ENCODE assay signal across 22 cellular contexts in genomic region chr10:79234391-79235318, GRCh38.
DNase-seq lines count a peak whose midpoint lies in the region; ATAC-seq, FAIRE-seq and TF ChIP-seq lines count a peak whose summit lies in the region.
"Had no signal": no experiment of that assay in that cellular context is flagged by ENCODE, and none has a peak within 500 bp of the region (broad histone marks: within the 10 kb centered on the region; RNA-seq: fewer than 3 reads in every experiment).

No MANE protein-coding gene starts in this region.

- 91 to 93% methylated on average over 9 of the region's 9 CpGs for WGBS in sigmoid colon, 2 donors

- no peak overlapping the region for H3K4me3 Mint-ChIP-seq in activated T-helper 17 cell treated with anti-CD3 and anti-CD28 coated beads, Interleukin-2, amount 50 U/mL, for 72 hours
- H3K4me3 Mint-ChIP-seq in osteocyte (ENCODE audit: unreplicated experiment), result no peak overlapping the region
- H3K4me3 Mint-ChIP-seq in activated CD4-positive, alpha-beta memory T cell treated with anti-CD3 and anti-CD28 coated beads for 36 hours, result no peak overlapping the region
- H3K4me3 Mint-ChIP-seq: activated CD4-positive, alpha-beta T cell treated with anti-CD3 and anti-CD28 coated beads, Interleukin-2, amount 10 ng/mL, durations not matched to agents 24 days and 14 days; naive thymus-derived CD8-positive, alpha-beta T cell; type B pancreatic cell had no signal

- no peaks in the 10 kb centered on the region for H3K36me3 Mint-ChIP-seq in activated T-helper 17 cell treated with anti-CD3 and anti-CD28 coated beads, Interleukin-2, amount 50 U/mL, for 72 hours (ENCODE audit: low read depth)
- peaks cover 18% of the 10 kb centered on the region for H3K36me3 Mint-ChIP-seq in osteocyte (ENCODE audit: unreplicated experiment)
- no peaks in the 10 kb centered on the region for H3K36me3 Mint-ChIP-seq in activated CD4-positive, alpha-beta memory T cell treated with anti-CD3 and anti-CD28 coated beads for 36 hours

- peaks cover 17% of the 10 kb centered on the region for H3K4me1 Mint-ChIP-seq in activated T-helper 17 cell treated with anti-CD3 and anti-CD28 coated beads, Interleukin-2, amount 50 U/mL, for 72 hours
- peaks cover 43% of the 10 kb centered on the region for H3K4me1 Mint-ChIP-seq in osteocyte (ENCODE audit: unreplicated experiment)
- H3K4me1 Mint-ChIP-seq in activated CD4-positive, alpha-beta memory T cell treated with anti-CD3 and anti-CD28 coated beads for 36 hours (ENCODE audit: low read depth), result peaks cover 4% of the 10 kb centered on the region

- H3K4me1 ChIP-seq in sigmoid colon, result peaks cover 0 to 82% (median 78%) of the 10 kb centered on the region in 4 donors

- TF ChIP-seq CTCF in GM12873 (IDR thresholded peaks at IDR 0.05; ENCODE audit: insufficient read depth, low read depth, low read length, missing control alignments) (peak; percentile 10), fibroblast of pulmonary artery (IDR thresholded peaks at IDR 0.05; ENCODE audit: low read length, missing control alignments) (no peak), sigmoid colon (IDR thresholded peaks at IDR 0.05) (no peak), osteocyte (IDR thresholded peaks at IDR 0.05) (no peak)

- H3K36me3 ChIP-seq in sigmoid colon, result peaks cover 0 to 14% (median 3%) of the 10 kb centered on the region in 4 donors
- H3K36me3 ChIP-seq: gastrocnemius medialis, HAP-1 had no signal

- CTCF ChIA-PET in activated CD4-positive, alpha-beta memory T cell treated with anti-CD3 and anti-CD28 coated beads for 36 hours (lab: Charles Lee), result no interaction called here

- no peak for TF ChIP-seq POLR2A in sigmoid colon (IDR thresholded peaks at IDR 0.05)

- ATAC-seq in activated T-helper 17 cell treated with anti-CD3 and anti-CD28 coated beads, Interleukin-2, amount 50 U/mL, for 72 hours (replicated peaks), result no peak
- no peak for ATAC-seq in HG02852 (IDR thresholded peaks at IDR 0.05; ENCODE audit: unreplicated experiment)
- ATAC-seq: gastrocnemius medialis; naive thymus-derived CD8-positive, alpha-beta T cell had no signal

- H3K27me3 Mint-ChIP-seq in activated T-helper 17 cell treated with anti-CD3 and anti-CD28 coated beads, Interleukin-2, amount 50 U/mL, for 72 hours, result no peaks in the 10 kb centered on the region
- no peaks in the 10 kb centered on the region for H3K27me3 Mint-ChIP-seq in osteocyte (ENCODE audit: unreplicated experiment)
- H3K27me3 Mint-ChIP-seq in activated CD4-positive, alpha-beta memory T cell treated with anti-CD3 and anti-CD28 coated beads for 36 hours, result no peaks in the 10 kb centered on the region
- H3K27me3 Mint-ChIP-seq: activated CD4-positive, alpha-beta T cell treated with anti-CD3 and anti-CD28 coated beads, Interleukin-2, amount 10 ng/mL, durations not matched to agents 24 days and 14 days; naive thymus-derived CD8-positive, alpha-beta T cell; type B pancreatic cell had no signal

- POLR2A ChIA-PET in activated CD4-positive, alpha-beta memory T cell treated with anti-CD3 and anti-CD28 coated beads for 36 hours (lab: Charles Lee), result no interaction called here

- no peak for TF ChIP-seq EP300 in sigmoid colon (IDR thresholded peaks at IDR 0.05)

- H3K27ac Mint-ChIP-seq in activated T-helper 17 cell treated with anti-CD3 and anti-CD28 coated beads, Interleukin-2, amount 50 U/mL, for 72 hours, result peak overlapping the region; percentile 73
- H3K27ac Mint-ChIP-seq in osteocyte (ENCODE audit: unreplicated experiment), result no peak overlapping the region
- no peak overlapping the region for H3K27ac Mint-ChIP-seq in activated CD4-positive, alpha-beta memory T cell treated with anti-CD3 and anti-CD28 coated beads for 36 hours
- H3K27ac Mint-ChIP-seq: activated CD4-positive, alpha-beta T cell treated with anti-CD3 and anti-CD28 coated beads, Interleukin-2, amount 10 ng/mL, durations not matched to agents 24 days and 14 days had no signal

- H3K9me3 Mint-ChIP-seq in activated T-helper 17 cell treated with anti-CD3 and anti-CD28 coated beads, Interleukin-2, amount 50 U/mL, for 72 hours, result no peaks in the 10 kb centered on the region
- H3K9me3 Mint-ChIP-seq in osteocyte (ENCODE audit: unreplicated experiment), result no peaks in the 10 kb centered on the region
- no peaks in the 10 kb centered on the region for H3K9me3 Mint-ChIP-seq in activated CD4-positive, alpha-beta memory T cell treated with anti-CD3 and anti-CD28 coated beads for 36 hours
- H3K9me3 Mint-ChIP-seq: activated CD4-positive, alpha-beta T cell treated with anti-CD3 and anti-CD28 coated beads, Interleukin-2, amount 10 ng/mL, durations not matched to agents 24 days and 14 days; naive thymus-derived CD8-positive, alpha-beta T cell; type B pancreatic cell had no signal

- peak overlapping the region in 3 of 4 donors; percentile 93 to 98 (median 95) for H3K27ac ChIP-seq in sigmoid colon
- H3K27ac ChIP-seq: gastrocnemius medialis had no signal

- intact Hi-C loops in sigmoid colon (cut with DNase I), result no loop called here
- intact Hi-C loops in activated CD4-positive, alpha-beta memory T cell treated with anti-CD3 and anti-CD28 coated beads for 36 hours (cut with micrococcal nuclease), result no loop called here

- DNase-seq in fibroblast of pulmonary artery (ENCODE audit: low read depth) (peak; percentile 40), sigmoid colon (no peak), osteocyte (ENCODE audit: extremely low spot score, unreplicated experiment) (no peak), urothelium cell line (ENCODE audit: low spot score) (no peak)
- DNase-seq in activated CD4-positive, alpha-beta memory T cell treated with anti-CD3 and anti-CD28 coated beads for 36 hours, result no peak
- DNase-seq: activated CD4-positive, alpha-beta T cell treated with anti-CD3 and anti-CD28 coated beads, Interleukin-2, amount 10 ng/mL, durations not matched to agents 24 days and 14 days; DND-41; erythroblast; gastrocnemius medialis; mesendoderm; naive thymus-derived CD8-positive, alpha-beta T cell; NCI-H1092 treated with DMSO at 0.1 percent for 48 hours; NCI-H510A treated with DMSO at 0.1 percent for 48 hours; stimulated activated CD4-positive, alpha-beta T cell treated with anti-CD3 and anti-CD28 coated beads, Interleukin-1b, Interleukin-23, amount 100 ng/mL, for 48 hours; stimulated activated naive CD4-positive, alpha-beta T cell treated with Interleukin-2 at 50 U/mL for 16 hours; SW 1271 had no signal

- no peak overlapping the region for H3K4me3 ChIP-seq in fibroblast of pulmonary artery (replicated peaks; ENCODE audit: low read depth, low read length)
- H3K4me3 ChIP-seq in sigmoid colon, result no peak overlapping the region
- H3K4me3 ChIP-seq: gastrocnemius medialis, HAP-1 had no signal

- no peaks in the 10 kb centered on the region for H3K27me3 ChIP-seq in sigmoid colon
- H3K27me3 ChIP-seq: gastrocnemius medialis had no signal

- no peaks in the 10 kb centered on the region for H3K9me3 ChIP-seq in sigmoid colon
- H3K9me3 ChIP-seq: gastrocnemius medialis, HAP-1 had no signal

- FAIRE-seq in urothelium cell line (lab: Jason Lieb, UNC), result no peak
- FAIRE-seq: TTC549 had no signal
